8 cellular contexts compared by ENCODE assay signal in the genomic region with DNA sequence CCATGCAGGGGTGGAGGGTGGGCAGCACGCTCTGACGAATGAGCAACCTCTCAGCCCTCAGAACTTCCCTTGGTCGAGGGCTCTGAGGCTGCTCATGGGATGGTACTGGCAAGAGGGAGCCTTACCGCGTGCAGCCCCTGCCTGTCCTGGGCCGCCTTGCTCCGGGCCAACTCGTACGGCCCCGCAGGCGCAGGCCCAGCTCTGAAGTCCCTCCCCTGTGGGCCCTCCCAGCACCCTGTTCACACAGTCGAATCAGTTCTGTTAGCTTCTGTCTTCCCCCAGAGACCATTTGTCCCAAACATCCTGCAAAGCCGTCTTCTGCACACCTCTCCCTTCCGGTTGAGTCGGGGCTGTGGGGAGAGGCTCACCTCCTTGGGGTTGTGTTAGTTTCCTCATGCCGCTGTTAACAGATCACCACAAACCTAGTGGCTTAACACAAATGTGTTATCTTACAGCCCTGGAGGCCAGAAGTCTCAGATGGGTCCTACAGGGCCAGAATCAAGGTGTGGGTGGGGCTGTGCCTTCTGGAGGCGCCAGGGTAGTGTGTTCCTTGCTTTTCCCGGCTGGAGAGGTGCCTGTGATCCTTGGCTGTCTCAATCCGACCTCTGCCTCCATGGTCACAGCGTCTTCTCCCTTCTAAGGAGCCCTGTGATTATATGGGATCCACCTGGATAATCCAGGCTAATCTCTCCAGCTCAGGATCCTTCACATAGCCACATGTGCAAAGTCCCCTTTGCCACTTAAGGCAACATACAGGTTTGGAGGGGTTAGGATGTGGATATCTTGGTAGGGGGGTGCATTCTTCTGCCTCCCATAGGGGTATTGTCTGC. TPM values are rescaled to one million over a fixed set of nuclear protein-coding genes. Genes with fewer than 3 reads are reported as not detected.
DNase-seq lines count a peak whose midpoint lies in the region; ATAC-seq and TF ChIP-seq lines count a peak whose summit lies in the region.

No MANE protein-coding gene starts in this region.

- H3K27me3 Mint-ChIP-seq in mesothelial cell of epicardium (ENCODE audit: low read depth) = peaks cover 26% of the 10 kb centered on the region

- peaks cover 3% of the 10 kb centered on the region for H3K9me3 Mint-ChIP-seq in mesothelial cell of epicardium

- no peaks in the 10 kb centered on the region for H3K27me3 ChIP-seq in WERI-Rb-1 (ENCODE audit: insufficient read depth, low read depth, severe bottlenecking)
- H3K27me3 ChIP-seq in subcutaneous abdominal adipose tissue (ENCODE audit: control insufficient read depth in 5 of 5, insufficient read depth in 4 of 5, low read length in 5 of 5) = peaks cover 0 to 3% (median 0%) of the 10 kb centered on the region in 5 donors

- peaks cover 7 to 38% (median 23%) of the 10 kb centered on the region in 5 donors for H3K4me1 ChIP-seq in subcutaneous abdominal adipose tissue (ENCODE audit: control insufficient read depth in 5 of 5, insufficient read depth in 5 of 5, low read length in 5 of 5)

- TF ChIP-seq CTCF in GM13976 (IDR thresholded peaks at IDR 0.05; ENCODE audit: borderline replicate concordance, control extremely low read depth, extremely low read depth, insufficient read depth, missing control alignments) = no peak
- no peak for TF ChIP-seq CTCF in WERI-Rb-1 (IDR thresholded peaks at IDR 0.05; ENCODE audit: low read depth, low read length)
- TF ChIP-seq CTCF in mesothelial cell of epicardium (IDR thresholded peaks at IDR 0.05; ENCODE audit: unreplicated experiment) = no peak

- H3K4me3 Mint-ChIP-seq in mesothelial cell of epicardium = peak overlapping the region; percentile 84

- H3K27ac ChIP-seq in WERI-Rb-1 (peak overlapping the region; percentile 34), cingulate gyrus (ENCODE audit: low read depth, low read length) (peak overlapping the region; percentile 39), subcutaneous abdominal adipose tissue (ENCODE audit: low read depth, low read length) (no peak overlapping the region)

- H3K9me3 ChIP-seq in WERI-Rb-1 (ENCODE audit: severe bottlenecking) (peaks cover 3% of the 10 kb centered on the region), subcutaneous abdominal adipose tissue (ENCODE audit: control insufficient read depth in 5 of 5, low read length in 5 of 5) (peaks cover 0 to 7% (median 0%) of the 10 kb centered on the region in 5 donors)

- H3K9ac ChIP-seq in subcutaneous abdominal adipose tissue (ENCODE audit: low read length in 5 of 5) = peak overlapping the region in 4 of 5 donors; percentile 6 to 73 (median 67)

- H3K27ac Mint-ChIP-seq in mesothelial cell of epicardium = peak overlapping the region; percentile 91

- H3K4me1 Mint-ChIP-seq in mesothelial cell of epicardium = peaks cover 15% of the 10 kb centered on the region

- H3K36me3 Mint-ChIP-seq in mesothelial cell of epicardium = peaks cover 8% of the 10 kb centered on the region

- peak; percentile 84 for DNase-seq in GM13976 (ENCODE audit: low spot score)
- DNase-seq in WERI-Rb-1 = peak; percentile 72
- DNase-seq in mesothelial cell of epicardium (ENCODE audit: low spot score in 2 of 2, unreplicated experiment in 2 of 2) = peak in 1 of 2 experiments; percentile 51
- no peak for DNase-seq in G401 (ENCODE audit: low spot score)
- no peak for DNase-seq in HuH-7 (ENCODE audit: low spot score)

- H3K36me3 ChIP-seq in WERI-Rb-1 (no peaks in the 10 kb centered on the region), subcutaneous abdominal adipose tissue (ENCODE audit: control insufficient read depth in 5 of 5, insufficient read depth in 5 of 5, low read length in 5 of 5) (peaks cover 0 to 3% (median 0%) of the 10 kb centered on the region in 5 donors)

- ATAC-seq in HG02943 (IDR thresholded peaks at IDR 0.05; ENCODE audit: low read depth, unreplicated experiment) = peak; percentile 49

- in situ Hi-C loops in GM13976 (cut with MboI; ENCODE audit: low sequenced_read_pairs, unreplicated experiment) (loop anchor here (10.0 kb wide), 1 partner anchor 225 kb away; the partner anchor contains the start of genes FAM216A and GPN3), G401 (cut with HindIII; ENCODE audit: low sequenced_read_pairs) (no loop called here)

- H3K4me3 ChIP-seq in WERI-Rb-1 (ENCODE audit: low read depth, low read length) = no peak overlapping the region
- peak overlapping the region; percentile 73 to 76 (median 75) for H3K4me3 ChIP-seq in subcutaneous abdominal adipose tissue (ENCODE audit: low read depth in 1 of 5, low read length in 5 of 5)

RNA-seq across cellular contexts. Expression of gene HVCN1, which starts 0.9 kb away (rescaled TPM):
- 5.1 to 7.0 TPM (median 6.1 TPM) in 3 replicates for total RNA-seq in mesothelial cell of epicardium
- total RNA-seq in G401 (2014; rRNA removed; shearing (Covaris generic)) = not detected in 2 replicates

RNA-seq across cellular contexts. Expression of gene PPP1CC, which starts 52.9 kb away (rescaled TPM):
- total RNA-seq in mesothelial cell of epicardium = 147 to 156 TPM (median 150 TPM) in 3 replicates
- total RNA-seq in G401 (2014; rRNA removed; shearing (Covaris generic)) = 134 and 200 TPM in 2 replicates

Comparison
In these comparisons a context has a peak if more than half of its experiments do, and no peak if none do; other contexts are left out.
1. DNase-seq: peak in GM13976 (single experiment) and WERI-Rb-1 (single experiment); none in G401 (single experiment) and HuH-7 (single experiment).